In the genomic region with DNA sequence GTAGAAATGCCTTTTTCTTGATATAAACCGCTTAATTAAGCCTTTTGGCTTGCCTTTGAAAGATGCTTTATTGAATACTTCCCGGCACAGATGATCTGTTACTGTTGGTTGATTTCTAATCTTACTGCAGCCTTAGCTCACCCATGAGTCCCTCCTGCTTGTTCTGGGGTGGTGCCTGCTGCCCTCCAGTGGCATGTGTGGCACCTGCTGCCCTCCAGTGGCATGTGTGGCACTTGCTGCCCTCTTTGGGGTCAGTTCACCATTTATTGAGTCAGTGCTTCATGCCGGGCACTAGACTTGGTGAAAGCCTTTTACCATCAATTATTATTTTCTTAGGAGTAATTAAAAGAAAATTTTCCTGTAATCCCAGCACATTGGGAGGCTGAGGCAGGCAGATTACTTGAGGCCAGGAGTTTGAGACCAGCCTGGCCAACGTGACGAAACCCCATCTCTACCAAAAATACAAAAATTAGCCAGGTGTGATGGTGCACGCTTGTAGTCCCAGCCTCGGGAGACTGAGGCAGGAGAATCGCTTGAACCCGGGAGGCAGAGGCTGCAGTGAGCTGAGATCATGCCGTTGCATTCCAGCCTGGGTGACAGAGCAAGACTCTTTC, we compare ENCODE assay signal across 8 cellular contexts. TPM values are rescaled to one million over a fixed set of nuclear protein-coding genes. Genes with fewer than 3 reads are reported as not detected.
DNase-seq lines count a peak whose midpoint lies in the region; ATAC-seq and TF ChIP-seq lines count a peak whose summit lies in the region.

No MANE protein-coding gene starts in this region.

- H3K4me2 ChIP-seq in IMR-90 (ENCODE audit: low read depth, low read length) (no peak overlapping the region), parathyroid adenoma (ENCODE audit: low read length) (no peak overlapping the region)

- no peaks in the 10 kb centered on the region for H3K79me2 ChIP-seq in parathyroid adenoma

- POLR2A ChIA-PET in IMR-90 (lab: Charles Lee; ENCODE audit: unreplicated experiment) = no interaction called here

- H2BK15ac ChIP-seq in IMR-90 (ENCODE audit: low read depth, low read length) = no peak overlapping the region

- dilution Hi-C loops in IMR-90 (cut with HindIII; ENCODE audit: low sequenced_read_pairs, unreplicated experiment) = no loop called here

- H4K91ac ChIP-seq in IMR-90 (ENCODE audit: insufficient read depth, low read depth, low read length) = no peak overlapping the region

- no peak overlapping the region for H2AK9ac ChIP-seq in IMR-90 (replicated peaks; ENCODE audit: low read depth, low read length, poor library complexity)

- H2AFZ ChIP-seq in IMR-90 (replicated peaks; ENCODE audit: low read length, poor library complexity) (no peak overlapping the region), parathyroid adenoma (no peak overlapping the region)

- H3K4ac ChIP-seq in IMR-90 (ENCODE audit: low read depth, low read length) = no peak overlapping the region

- H2BK20ac ChIP-seq in IMR-90 (ENCODE audit: low read depth, low read length) = no peak overlapping the region

- no peak overlapping the region for H2BK5ac ChIP-seq in IMR-90 (ENCODE audit: low read depth, low read length, poor library complexity, severe bottlenecking)

- H2BK120ac ChIP-seq in IMR-90 (ENCODE audit: low read depth, low read length) = no peak overlapping the region; the same call in 1 of the 2 replicates

- H3K23ac ChIP-seq in IMR-90 (ENCODE audit: low read depth, low read length) = no peak overlapping the region

- TF ChIP-seq CTCF in IMR-90 (conservative IDR thresholded peaks at IDR 0.05; ENCODE audit: low read depth, low read length) (peak; percentile 89), parathyroid adenoma (IDR thresholded peaks at IDR 0.05) (peak; percentile 73), tibial nerve (IDR thresholded peaks at IDR 0.05) (peak; percentile 77 to 85 (median 84))

- H4K20me1 ChIP-seq in IMR-90 (ENCODE audit: insufficient read depth, low read length) = peaks cover 98% of the 10 kb centered on the region

- H3K18ac ChIP-seq in IMR-90 (ENCODE audit: low read depth, low read length) = no peak overlapping the region

- H3K9me1 ChIP-seq in IMR-90 (ENCODE audit: insufficient read depth, low read length) = 0 out of 2 replicates have a peak, but pooled peaks cover 13% of the 10 kb centered on the region

- H4K5ac ChIP-seq in IMR-90 (ENCODE audit: low read depth, low read length) = no peak overlapping the region

- no peak overlapping the region for H3K14ac ChIP-seq in IMR-90 (replicated peaks; ENCODE audit: low read depth, low read length)

- H3K9ac ChIP-seq in IMR-90 (ENCODE audit: low read depth, low read length) (no peak overlapping the region), parathyroid adenoma (no peak overlapping the region)

- H2AK5ac ChIP-seq in IMR-90 (ENCODE audit: low read depth, low read length) = no peak overlapping the region

- BruUV-seq in IMR-90 (replicated peaks; lab: Mats Ljungman, UMichigan) = no TSS peak

- H3K4me1 ChIP-seq in IMR-90 (ENCODE audit: control insufficient read depth, insufficient read depth, low read length) (peaks cover 24% of the 10 kb centered on the region), parathyroid adenoma (no peaks in the 10 kb centered on the region), tibial nerve (peaks cover 3 to 41% (median 29%) of the 10 kb centered on the region in 4 donors)

- H3K56ac ChIP-seq in IMR-90 (ENCODE audit: extremely low read depth, insufficient read depth, low read length) = no peak overlapping the region

- TF ChIP-seq EP300 in tibial nerve (IDR thresholded peaks at IDR 0.05) = peak in 1 of 2 donors; percentile 20

- H3K27ac ChIP-seq in IMR-90 (ENCODE audit: insufficient read depth, low read length) (no peak overlapping the region), parathyroid adenoma (no peak overlapping the region), tibial nerve (peak overlapping the region in 2 of 4 donors; percentile 84 to 92)

- TF ChIP-seq POLR2A in IMR-90 (IDR thresholded peaks at IDR 0.05; ENCODE audit: low read depth, low read length) (no peak), tibial nerve (IDR thresholded peaks at IDR 0.05) (no peak)

- peaks cover 36 to 79% of the 10 kb centered on the region in 2 experiments for H3K79me1 ChIP-seq in IMR-90 (ENCODE audit: low read depth in 1 of 2, low read length in 2 of 2)

- H3K4me3 ChIP-seq in IMR-90 (ENCODE audit: insufficient read depth, low read depth, low read length) (no peak overlapping the region), parathyroid adenoma (ENCODE audit: low read depth, low read length) (no peak overlapping the region), tibial nerve (no peak overlapping the region)

- in situ Hi-C loops in IMR-90 (cut with MboI; ENCODE audit: low sequenced_read_pairs) = loop anchor here (5.0 kb wide), 1 partner anchor 181 kb away; no protein-coding TSS in a partner anchor

- TF ChIP-seq RAD21 in IMR-90 (IDR thresholded peaks at IDR 0.05; ENCODE audit: low read length) = peak; percentile 88

- H3K36me3 ChIP-seq in IMR-90 (ENCODE audit: control insufficient read depth, insufficient read depth, low read length) = peaks cover 55% of the 10 kb centered on the region
- no peaks in the 10 kb centered on the region for H3K36me3 ChIP-seq in parathyroid adenoma (ENCODE audit: control insufficient read depth, insufficient read depth, low read length)
- peaks cover 0 to 14% (median 0%) of the 10 kb centered on the region in 3 donors for H3K36me3 ChIP-seq in tibial nerve

- peak; percentile 84 for DNase-seq in D341Med (ENCODE audit: low spot score)
- peak; percentile 76 for DNase-seq in IMR-90
- peak; percentile 69 for DNase-seq in SHP77 (lab: John Stamatoyannopoulos, UW)
- DNase-seq in activated effector memory CD4-positive, alpha-beta T cell treated with Interleukin-2 at 50 U/mL for 16 hours = peak; percentile 67
- DNase-seq in foreskin melanocyte = peak; percentile 61
- peak; percentile 43 to 69 for DNase-seq in tibial nerve (ENCODE audit: low spot score in 2 of 2)

- no peak overlapping the region for H4K8ac ChIP-seq in IMR-90 (ENCODE audit: low read depth in 2 of 2, low read length in 2 of 2)

- H3K9me3 ChIP-seq in IMR-90 (ENCODE audit: control insufficient read depth, insufficient read depth, low read length) = no peaks in the 10 kb centered on the region
- H3K9me3 ChIP-seq in parathyroid adenoma (ENCODE audit: control insufficient read depth, low read length) = no peaks in the 10 kb centered on the region
- no peaks in the 10 kb centered on the region for H3K9me3 ChIP-seq in tibial nerve

- CTCF ChIA-PET in IMR-90 (lab: Yijun Ruan, JAX) = interaction anchor here (0.6 to 4.0 kb wide), 13 partner anchors 9 to 276 kb away, joined by 3 to 27 read pairs (median 4); a partner anchor contains a TSS

- intact Hi-C loops in IMR-90 (cut with micrococcal nuclease) = loop anchor here (2.0 kb wide), 2 partner anchors 52 to 180 kb away; no protein-coding TSS in a partner anchor

- H3K27me3 ChIP-seq in IMR-90 (ENCODE audit: control insufficient read depth, insufficient read depth, low read length) = no peaks in the 10 kb centered on the region
- H3K27me3 ChIP-seq in parathyroid adenoma (ENCODE audit: control insufficient read depth, insufficient read depth, low read length) = no peaks in the 10 kb centered on the region
- H3K27me3 ChIP-seq in tibial nerve = no peaks in the 10 kb centered on the region

- WGBS in IMR-90 (ENCODE audit: extremely low coverage in 2 of 2, insufficient read length in 1 of 2), 2 experiments = no CpG with 5 or more reads among the region's 10 CpGs
- 55 to 57% methylated on average over 10 of the region's 10 CpGs for WGBS in tibial nerve, 2 donors

- ATAC-seq in IMR-90 (ENCODE audit: low read depth) (peak; percentile 74), GM18520 (IDR thresholded peaks at IDR 0.05; ENCODE audit: unreplicated experiment) (no peak)

TF ChIP-seq in IMR-90, 13 proteins besides CTCF, POLR2A, EP300 and RAD21:
- TF ChIP-seq SMC3 (IDR thresholded peaks at IDR 0.05; ENCODE audit: low read depth, low read length) (peak; percentile 79), FOS (IDR thresholded peaks at IDR 0.05; ENCODE audit: low read depth, low read length) (no peak), MAZ (IDR thresholded peaks at IDR 0.05; ENCODE audit: borderline replicate concordance, low read depth, low read length) (peak; percentile 11; the same call in 1 of the 2 replicates), RCOR1 (IDR thresholded peaks at IDR 0.05; ENCODE audit: insufficient replicate concordance, low read length) (no peak)
- TF ChIP-seq, protein P1, sequence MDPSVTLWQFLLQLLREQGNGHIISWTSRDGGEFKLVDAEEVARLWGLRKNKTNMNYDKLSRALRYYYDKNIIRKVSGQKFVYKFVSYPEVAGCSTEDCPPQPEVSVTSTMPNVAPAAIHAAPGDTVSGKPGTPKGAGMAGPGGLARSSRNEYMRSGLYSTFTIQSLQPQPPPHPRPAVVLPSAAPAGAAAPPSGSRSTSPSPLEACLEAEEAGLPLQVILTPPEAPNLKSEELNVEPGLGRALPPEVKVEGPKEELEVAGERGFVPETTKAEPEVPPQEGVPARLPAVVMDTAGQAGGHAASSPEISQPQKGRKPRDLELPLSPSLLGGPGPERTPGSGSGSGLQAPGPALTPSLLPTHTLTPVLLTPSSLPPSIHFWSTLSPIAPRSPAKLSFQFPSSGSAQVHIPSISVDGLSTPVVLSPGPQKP (IDR thresholded peaks at IDR 0.05; ENCODE audit: borderline replicate concordance, low read depth, low read length) = no peak
TF ChIP-seq in IMR-90: peak in this region for 2.

RNA-seq across cellular contexts. Expression of a gene that starts 54.3 kb away (rescaled TPM):
- 39.7 and 39.8 TPM in 2 replicates for total RNA-seq in IMR-90 (2012; rRNA removed)
- polyA plus RNA-seq in IMR-90 (2012; rRNA removed) = 45.5 and 47.3 TPM in 2 replicates
- polyA plus RNA-seq in IMR-90 (2012; cell fraction: cytosol; rRNA removed) = 18.2 and 29.3 TPM in 2 replicates
- polyA plus RNA-seq in IMR-90 (2012; cell fraction: nucleus; rRNA removed; ENCODE audit: low replicate concordance) = 152 and 210 TPM in 2 replicates
- 10 to 100 TPM; 18.2 to 57.6 (median 32.0) TPM for total RNA-seq in tibial nerve
